In genomic region chr1:182391362-182392044, GRCh38 we compare ENCODE assay signal across 1 cellular context.
TF ChIP-seq lines count a peak whose summit lies in the region.

TSS of gene GLUL (minus strand) at chr1:182391790. CDS start at chr1:182388737, 3,053 bp downstream.

TF ChIP-seq in K562, 482 proteins besides CTCF, POLR2A, EP300 and RAD21 (continued from another document and continues in another):
- TF ChIP-seq, protein P1, sequence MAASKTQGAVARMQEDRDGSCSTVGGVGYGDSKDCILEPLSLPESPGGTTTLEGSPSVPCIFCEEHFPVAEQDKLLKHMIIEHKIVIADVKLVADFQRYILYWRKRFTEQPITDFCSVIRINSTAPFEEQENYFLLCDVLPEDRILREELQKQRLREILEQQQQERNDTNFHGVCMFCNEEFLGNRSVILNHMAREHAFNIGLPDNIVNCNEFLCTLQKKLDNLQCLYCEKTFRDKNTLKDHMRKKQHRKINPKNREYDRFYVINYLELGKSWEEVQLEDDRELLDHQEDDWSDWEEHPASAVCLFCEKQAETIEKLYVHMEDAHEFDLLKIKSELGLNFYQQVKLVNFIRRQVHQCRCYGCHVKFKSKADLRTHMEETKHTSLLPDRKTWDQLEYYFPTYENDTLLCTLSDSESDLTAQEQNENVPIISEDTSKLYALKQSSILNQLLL (CRISPR knock-in tag; IDR thresholded peaks at IDR 0.05; ENCODE audit: borderline replicate concordance), result no peak
- no peak; the same call in 1 of the 2 replicates for TF ChIP-seq ZBTB7A (IDR thresholded peaks at IDR 0.05; ENCODE audit: borderline replicate concordance, control insufficient read depth, low read depth, low read length)
- TF ChIP-seq E4F1 (CRISPR knock-in tag; IDR thresholded peaks at IDR 0.05; ENCODE audit: borderline replicate concordance), result no peak; the same call in 1 of the 2 replicates
- no peak for TF ChIP-seq SMARCB1 (IDR thresholded peaks at IDR 0.05; ENCODE audit: insufficient read length, low read depth)
- no peak for TF ChIP-seq TCF3 (CRISPR knock-in tag; IDR thresholded peaks at IDR 0.05)
- TF ChIP-seq BDP1 (IDR thresholded peaks at IDR 0.05; ENCODE audit: insufficient read depth, insufficient read length), result no peak
- TF ChIP-seq CLOCK (CRISPR knock-in tag; IDR thresholded peaks at IDR 0.05; ENCODE audit: borderline replicate concordance), result no peak
- peak; percentile 90 for TF ChIP-seq FUS (optimal IDR thresholded peaks at IDR 0.05; ENCODE audit: low read depth, low read length)
- peak; percentile 96 for TF ChIP-seq GTF2F1 (IDR thresholded peaks at IDR 0.05; ENCODE audit: low read depth, low read length)
- no peak; the same call in 1 of the 2 replicates for TF ChIP-seq ZNF12 (CRISPR knock-in tag; IDR thresholded peaks at IDR 0.05)
- peak; percentile 90 for TF ChIP-seq U2AF1 (optimal IDR thresholded peaks at IDR 0.05; ENCODE audit: low read depth, low read length)
- TF ChIP-seq CREM (IDR thresholded peaks at IDR 0.05; ENCODE audit: low read depth), result peak; percentile 53; the same call in 1 of the 2 replicates
- TF ChIP-seq ZNF589 (CRISPR knock-in tag; IDR thresholded peaks at IDR 0.05; ENCODE audit: low read depth), result no peak
- TF ChIP-seq GATA2 (CRISPR knock-in tag; IDR thresholded peaks at IDR 0.05), result peak; percentile 21; the same call in 1 of the 2 replicates
- TF ChIP-seq, protein P2, sequence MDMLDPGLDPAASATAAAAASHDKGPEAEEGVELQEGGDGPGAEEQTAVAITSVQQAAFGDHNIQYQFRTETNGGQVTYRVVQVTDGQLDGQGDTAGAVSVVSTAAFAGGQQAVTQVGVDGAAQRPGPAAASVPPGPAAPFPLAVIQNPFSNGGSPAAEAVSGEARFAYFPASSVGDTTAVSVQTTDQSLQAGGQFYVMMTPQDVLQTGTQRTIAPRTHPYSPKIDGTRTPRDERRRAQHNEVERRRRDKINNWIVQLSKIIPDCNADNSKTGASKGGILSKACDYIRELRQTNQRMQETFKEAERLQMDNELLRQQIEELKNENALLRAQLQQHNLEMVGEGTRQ (CRISPR knock-in tag; IDR thresholded peaks at IDR 0.05), result peak; percentile 76
- no peak for TF ChIP-seq ZFP30 (CRISPR knock-in tag; IDR thresholded peaks at IDR 0.05; ENCODE audit: borderline replicate concordance)
- no peak for TF ChIP-seq SRSF1 (IDR thresholded peaks at IDR 0.05; ENCODE audit: low read depth, low read length)
- TF ChIP-seq ZNF609 (CRISPR knock-in tag; IDR thresholded peaks at IDR 0.05; ENCODE audit: borderline replicate concordance), result peak; percentile 67
- no peak for TF ChIP-seq CEBPZ (IDR thresholded peaks at IDR 0.05; ENCODE audit: borderline replicate concordance, low read depth, low read length)
- no peak for TF ChIP-seq ZNF311 (CRISPR knock-in tag; IDR thresholded peaks at IDR 0.05)
- no peak for TF ChIP-seq MCM3 (IDR thresholded peaks at IDR 0.05)
- no peak for TF ChIP-seq NCOA4 (IDR thresholded peaks at IDR 0.05; ENCODE audit: partially characterized antibody)
- no peak for TF ChIP-seq NFIX (CRISPR knock-in tag; IDR thresholded peaks at IDR 0.05; ENCODE audit: low read depth)
- peak; percentile 38 for TF ChIP-seq E2F8 (IDR thresholded peaks at IDR 0.05; ENCODE audit: low read depth, partially characterized antibody)
- peak; percentile 5; the same call in 1 of the 2 replicates for TF ChIP-seq ELF4 (CRISPR knock-in tag; IDR thresholded peaks at IDR 0.05)
- TF ChIP-seq HDAC3 (IDR thresholded peaks at IDR 0.05; ENCODE audit: borderline replicate concordance, partially characterized antibody), result no peak
- TF ChIP-seq FIP1L1 (IDR thresholded peaks at IDR 0.05; ENCODE audit: low read depth, low read length, poor library complexity, severe bottlenecking), result peak; percentile 100
- peak; percentile 98 for TF ChIP-seq LCOR (CRISPR knock-in tag; IDR thresholded peaks at IDR 0.05)
- TF ChIP-seq ZNF592 (IDR thresholded peaks at IDR 0.05), result peak; percentile 50; the same call in 1 of the 2 replicates
- TF ChIP-seq ZNF583 (CRISPR knock-in tag; IDR thresholded peaks at IDR 0.05), result peak; percentile 81; the same call in 1 of the 2 replicates
- no peak for TF ChIP-seq ZNF146 (CRISPR knock-in tag; IDR thresholded peaks at IDR 0.05; ENCODE audit: unreplicated experiment)
